ENCODE assay signal across 7 cellular contexts in the genomic region with DNA sequence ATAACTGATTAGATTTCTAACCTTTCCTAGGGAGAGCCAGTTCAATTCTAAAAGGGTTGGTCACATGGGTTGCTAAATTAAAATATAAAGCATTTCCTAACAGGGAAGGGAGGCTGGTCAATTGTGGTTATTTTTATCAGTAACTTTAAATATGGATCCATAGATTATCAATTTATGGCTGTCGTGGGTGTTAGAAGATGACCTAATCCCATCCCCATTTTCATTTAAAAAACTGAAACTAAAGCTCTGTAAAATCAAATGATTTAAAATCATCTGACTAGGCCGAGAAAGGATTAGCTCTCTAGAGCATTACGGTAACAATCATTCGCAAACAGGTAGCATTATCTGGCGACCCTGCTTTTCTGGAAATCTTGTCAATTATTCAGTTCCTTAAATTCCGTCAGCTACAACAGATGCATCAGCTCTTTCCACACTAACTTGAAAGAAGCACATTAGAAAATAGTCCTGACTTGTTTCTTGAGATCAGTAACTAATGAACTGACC. TPM values are rescaled to one million over a fixed set of nuclear protein-coding genes. Genes with fewer than 3 reads are reported as not detected.
A peak's percentile ranks its signal among the peaks of the same experiment; 100 is the strongest.
DNase-seq lines count a peak whose midpoint lies in the region; ATAC-seq and TF ChIP-seq lines count a peak whose summit lies in the region.

No MANE protein-coding gene starts in this region.

- no peaks in the 10 kb centered on the region for H3K79me1 ChIP-seq in H9 (ENCODE audit: insufficient read depth, low read depth, low read length, poor library complexity, severe bottlenecking)

- H3K9ac ChIP-seq in H9 (ENCODE audit: extremely low read depth, insufficient read length, low read length) (peak overlapping the region; percentile 98), skeletal muscle satellite cell (ENCODE audit: low read depth, low read length) (peak overlapping the region; percentile 96)

- H3K4me1 ChIP-seq in H9 (ENCODE audit: insufficient read depth, low read length) (no peaks in the 10 kb centered on the region; the same call in 1 of the 2 replicates), skeletal muscle satellite cell (ENCODE audit: control insufficient read depth, insufficient read depth, low read length) (peaks cover 21% of the 10 kb centered on the region)

- WGBS in H9 (ENCODE audit: extremely low coverage, insufficient read length, low lambda C conversion rate), result no CpG with 5 or more reads among the region's 6 CpGs

- H3K4me1 Mint-ChIP-seq in H9, result peaks cover 31 to 44% of the 10 kb centered on the region in 2 experiments

- peaks cover 21% of the 10 kb centered on the region for H3K36me3 ChIP-seq in skeletal muscle satellite cell (ENCODE audit: insufficient read depth, low read length)

- H3K9me3 Mint-ChIP-seq in H9, result no peaks in the 10 kb centered on the region

- TF ChIP-seq CTCF in H9 (conservative IDR thresholded peaks at IDR 0.05), result no peak
- no peak for TF ChIP-seq CTCF in fibroblast of pulmonary artery (IDR thresholded peaks at IDR 0.05; ENCODE audit: low read length, missing control alignments)

- no peaks in the 10 kb centered on the region for H4K20me1 ChIP-seq in H9 (ENCODE audit: control insufficient read depth, insufficient read depth, insufficient read length)

- H3K27me3 ChIP-seq in H9 (ENCODE audit: insufficient read depth, low read length) (no peaks in the 10 kb centered on the region), skeletal muscle satellite cell (ENCODE audit: control insufficient read depth, insufficient read depth, low read length) (no peaks in the 10 kb centered on the region)

- peak overlapping the region; percentile 81 for H4K5ac ChIP-seq in H9 (ENCODE audit: insufficient read length, low read depth, low read length)

- H2BK5ac ChIP-seq in H9 (ENCODE audit: insufficient read length, low read length), result peak overlapping the region; percentile 73

- no peak overlapping the region for H2AK5ac ChIP-seq in H9 (ENCODE audit: insufficient read length, low read length)

- peak overlapping the region; percentile 100 for H3K27ac Mint-ChIP-seq in H9

- H3T11ph ChIP-seq in H9 (ENCODE audit: low read length), result peak overlapping the region; percentile 91

- peak overlapping the region; percentile 94; the same call in 1 of the 2 replicates for H3K14ac ChIP-seq in H9 (ENCODE audit: insufficient read depth, low read length)

- H3K4me2 ChIP-seq in H9 (ENCODE audit: insufficient read depth, insufficient read length, low read length), result peak overlapping the region; percentile 78
- peak overlapping the region; percentile 82 for H3K4me2 ChIP-seq in skeletal muscle satellite cell (ENCODE audit: low read length)

- H3K9me3 ChIP-seq in H9 (ENCODE audit: control insufficient read depth, low read depth, low read length), result no peaks in the 10 kb centered on the region
- H3K9me3 ChIP-seq in skeletal muscle satellite cell (replicated peaks; ENCODE audit: low read length), result no peaks in the 10 kb centered on the region

- H3K23me2 ChIP-seq in H9 (ENCODE audit: insufficient read length, low read depth, low read length, poor library complexity, severe bottlenecking), result peaks cover 6% of the 10 kb centered on the region

- peak overlapping the region; percentile 77; the same call in 1 of the 2 replicates for H3K4ac ChIP-seq in H9 (ENCODE audit: low read depth, low read length)

- peak overlapping the region; percentile 89 to 95 for H3K4me3 Mint-ChIP-seq in H9

- no peak for ATAC-seq in SK-N-SH treated with all-trans-retinoic acid at 6 μM for 48 hours
- no peak for ATAC-seq in GM18873 (IDR thresholded peaks at IDR 0.05; ENCODE audit: low FRiP score, unreplicated experiment)

- no peak overlapping the region for H4K8ac ChIP-seq in H9 (replicated peaks; ENCODE audit: insufficient read length, low read depth, low read length)

- H2BK15ac ChIP-seq in H9 (ENCODE audit: low read depth, low read length), result no peak overlapping the region

- H3K79me2 ChIP-seq in H9 (ENCODE audit: insufficient read depth, low read length), result peaks cover 20% of the 10 kb centered on the region; the same call in 1 of the 2 replicates

- peaks cover 28 to 36% (median 34%) of the 10 kb centered on the region in 3 experiments for H3K36me3 Mint-ChIP-seq in H9 (ENCODE audit: insufficient read depth in 1 of 3, low read depth in 3 of 3)

- H3K23ac ChIP-seq in H9 (ENCODE audit: insufficient read length, low read depth, low read length), result no peak overlapping the region

- peak overlapping the region; percentile 75 for H3K4me3 ChIP-seq in fibroblast of pulmonary artery (replicated peaks; ENCODE audit: low read depth, low read length)
- peak overlapping the region; percentile 77 for H3K4me3 ChIP-seq in skeletal muscle satellite cell (ENCODE audit: low read length)

- peak overlapping the region; percentile 96 for H3K18ac ChIP-seq in H9 (ENCODE audit: insufficient read length, low read depth, low read length)

- no peak overlapping the region for H2BK12ac ChIP-seq in H9 (ENCODE audit: insufficient read length, low read depth, low read length)

- peak overlapping the region; percentile 30 for H3K56ac ChIP-seq in H9 (ENCODE audit: insufficient read length, low read depth, low read length)

- no peak overlapping the region for H2BK20ac ChIP-seq in H9 (ENCODE audit: low read depth, low read length, poor library complexity, severe bottlenecking)

- peak overlapping the region; percentile 98 for H2BK120ac ChIP-seq in H9 (ENCODE audit: low read depth, low read length, poor library complexity, severe bottlenecking)

- H3K27ac ChIP-seq in H9 (ENCODE audit: insufficient read length, low read depth, low read length), result peak overlapping the region; percentile 96

- DNase-seq in H9, result no peak
- no peak for DNase-seq in fibroblast of pulmonary artery (ENCODE audit: low read depth)
- no peak for DNase-seq in cortex of kidney (lab: John Stamatoyannopoulos, UW)
- DNase-seq in superior temporal gyrus (ENCODE audit: extremely low spot score), result no peak

- H3K27me3 Mint-ChIP-seq in H9 (ENCODE audit: low read depth), result no peaks in the 10 kb centered on the region

- no peak overlapping the region for H4K91ac ChIP-seq in H9 (ENCODE audit: insufficient read length, low read depth, low read length)

- no peak overlapping the region for H2AFZ ChIP-seq in H9 (ENCODE audit: low read length)

TF ChIP-seq in SK-N-SH treated with all-trans-retinoic acid at 6 μM for 48 hours, 23 proteins besides CTCF, POLR2A, EP300 and RAD21:
- no peak for TF ChIP-seq ARNTL (CRISPR knock-in tag; IDR thresholded peaks at IDR 0.05; ENCODE audit: borderline replicate concordance, low read depth)
- no peak for TF ChIP-seq ZFP3 (CRISPR knock-in tag; IDR thresholded peaks at IDR 0.05)
- TF ChIP-seq SNAI2 (CRISPR knock-in tag; IDR thresholded peaks at IDR 0.05), result no peak
- TF ChIP-seq, protein P1, sequence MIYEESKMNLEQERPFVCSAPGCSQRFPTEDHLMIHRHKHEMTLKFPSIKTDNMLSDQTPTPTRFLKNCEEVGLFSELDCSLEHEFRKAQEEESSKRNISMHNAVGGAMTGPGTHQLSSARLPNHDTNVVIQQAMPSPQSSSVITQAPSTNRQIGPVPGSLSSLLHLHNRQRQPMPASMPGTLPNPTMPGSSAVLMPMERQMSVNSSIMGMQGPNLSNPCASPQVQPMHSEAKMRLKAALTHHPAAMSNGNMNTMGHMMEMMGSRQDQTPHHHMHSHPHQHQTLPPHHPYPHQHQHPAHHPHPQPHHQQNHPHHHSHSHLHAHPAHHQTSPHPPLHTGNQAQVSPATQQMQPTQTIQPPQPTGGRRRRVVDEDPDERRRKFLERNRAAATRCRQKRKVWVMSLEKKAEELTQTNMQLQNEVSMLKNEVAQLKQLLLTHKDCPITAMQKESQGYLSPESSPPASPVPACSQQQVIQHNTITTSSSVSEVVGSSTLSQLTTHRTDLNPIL (CRISPR knock-in tag; IDR thresholded peaks at IDR 0.05; ENCODE audit: low read depth), result 0 out of 2 replicates have a peak, but pooled peaks have one; percentile 5
- no peak for TF ChIP-seq ZC3H10 (CRISPR knock-in tag; IDR thresholded peaks at IDR 0.05)
- no peak for TF ChIP-seq ZNF70 (CRISPR knock-in tag; IDR thresholded peaks at IDR 0.05)

RNA-seq across cellular contexts. Expression of gene HNRNPA3, which starts 0.9 kb away (rescaled TPM):
- total RNA-seq in H9 (2021), result 405 and 419 TPM in 2 replicates
- 31.5 and 36.2 TPM in 2 replicates for total RNA-seq in skeletal muscle satellite cell (2012; rRNA removed)

RNA-seq across cellular contexts. Expression of gene NFE2L2, which starts 52.9 kb away (rescaled TPM):
- total RNA-seq in H9 (2021), result 40.6 and 42.5 TPM in 2 replicates
- total RNA-seq in skeletal muscle satellite cell (2012; rRNA removed), result 40.4 and 47.1 TPM in 2 replicates
